27 cellular contexts compared by ENCODE assay signal in the genomic region with DNA sequence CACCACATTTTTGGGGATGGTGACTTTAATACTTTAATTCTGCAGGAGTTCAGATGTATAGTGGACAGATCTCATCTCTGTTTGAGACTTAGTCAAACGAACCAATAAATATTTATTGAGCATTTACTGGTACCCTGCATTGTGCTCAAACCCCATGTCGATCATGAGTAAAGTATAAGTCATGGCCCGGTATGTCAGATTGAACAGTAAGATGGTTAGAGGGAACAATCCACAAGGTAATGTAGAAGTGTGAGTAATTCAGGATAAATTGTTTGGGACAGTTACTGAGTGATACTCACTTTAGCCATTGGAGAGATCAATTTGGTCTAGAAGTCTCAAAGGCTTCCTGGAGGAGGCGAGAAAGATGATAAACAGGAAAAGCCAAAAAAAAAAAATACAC.
"Had no signal": no experiment of that assay in that cellular context is flagged by ENCODE, and none has a peak within 500 bp of the region (broad histone marks: within the 10 kb centered on the region; RNA-seq: fewer than 3 reads in every experiment).

No MANE protein-coding gene starts in this region.

- H3K27ac ChIP-seq: adrenal gland, breast epithelium, Peyer's patch, RWPE1 had no signal

- H3K9me3 ChIP-seq: adrenal gland, breast epithelium, MG63, Peyer's patch had no signal

- H3K27me3 Mint-ChIP-seq: activated CD4-positive, alpha-beta T cell treated with anti-CD3 and anti-CD28 coated beads, Interleukin-2, amount 10 ng/mL, durations not matched to agents 7 days and 5 days; activated naive CD4-positive, alpha-beta T cell treated with anti-CD3 and anti-CD28 coated beads, Interleukin-2, amount 10 ng/mL, durations not matched to agents 7 days and 5 days; activated naive CD8-positive, alpha-beta T cell treated with anti-CD3 and anti-CD28 coated beads, Interleukin-2, amount 10 ng/mL, durations not matched to agents 7 days and 5 days had no signal

- H3K27me3 ChIP-seq: adrenal gland, breast epithelium, MG63, Peyer's patch had no signal

- H3K4me1 ChIP-seq: adrenal gland, Peyer's patch had no signal

- H3K4me3 Mint-ChIP-seq: activated CD4-positive, alpha-beta memory T cell treated with anti-CD3 and anti-CD28 coated beads, Interleukin-2, amount 10 ng/mL, durations not matched to agents 7 days and 5 days; activated CD4-positive, alpha-beta T cell treated with anti-CD3 and anti-CD28 coated beads, Interleukin-2, amount 10 ng/mL, durations not matched to agents 7 days and 5 days; activated naive CD4-positive, alpha-beta T cell treated with anti-CD3 and anti-CD28 coated beads, Interleukin-2, amount 10 ng/mL, durations not matched to agents 7 days and 5 days; activated naive CD8-positive, alpha-beta T cell treated with anti-CD3 and anti-CD28 coated beads, Interleukin-2, amount 10 ng/mL, durations not matched to agents 7 days and 5 days; activated T-helper 17 cell treated with anti-CD3 and anti-CD28 coated beads, Interleukin-2, amount 50 U/mL, for 72 hours; T-helper 17 cell had no signal

- H3K9me3 Mint-ChIP-seq: activated CD4-positive, alpha-beta memory T cell treated with anti-CD3 and anti-CD28 coated beads, Interleukin-2, amount 10 ng/mL, durations not matched to agents 7 days and 5 days; activated CD4-positive, alpha-beta T cell treated with anti-CD3 and anti-CD28 coated beads, Interleukin-2, amount 10 ng/mL, durations not matched to agents 7 days and 5 days; activated naive CD4-positive, alpha-beta T cell treated with anti-CD3 and anti-CD28 coated beads, Interleukin-2, amount 10 ng/mL, durations not matched to agents 7 days and 5 days; activated naive CD8-positive, alpha-beta T cell treated with anti-CD3 and anti-CD28 coated beads, Interleukin-2, amount 10 ng/mL, durations not matched to agents 7 days and 5 days; activated T-helper 17 cell treated with anti-CD3 and anti-CD28 coated beads, Interleukin-2, amount 50 U/mL, for 72 hours had no signal

- H3K27ac Mint-ChIP-seq: activated CD4-positive, alpha-beta memory T cell treated with anti-CD3 and anti-CD28 coated beads, Interleukin-2, amount 10 ng/mL, durations not matched to agents 7 days and 5 days; activated CD4-positive, alpha-beta T cell treated with anti-CD3 and anti-CD28 coated beads, Interleukin-2, amount 10 ng/mL, durations not matched to agents 7 days and 5 days; activated naive CD4-positive, alpha-beta T cell treated with anti-CD3 and anti-CD28 coated beads, Interleukin-2, amount 10 ng/mL, durations not matched to agents 7 days and 5 days; activated naive CD8-positive, alpha-beta T cell treated with anti-CD3 and anti-CD28 coated beads, Interleukin-2, amount 10 ng/mL, durations not matched to agents 7 days and 5 days; activated T-helper 17 cell treated with anti-CD3 and anti-CD28 coated beads, Interleukin-2, amount 50 U/mL, for 72 hours; T-helper 17 cell had no signal

- H3K4me1 Mint-ChIP-seq: activated CD4-positive, alpha-beta memory T cell treated with anti-CD3 and anti-CD28 coated beads, Interleukin-2, amount 10 ng/mL, durations not matched to agents 7 days and 5 days; activated CD4-positive, alpha-beta T cell treated with anti-CD3 and anti-CD28 coated beads, Interleukin-2, amount 10 ng/mL, durations not matched to agents 7 days and 5 days; activated naive CD4-positive, alpha-beta T cell treated with anti-CD3 and anti-CD28 coated beads, Interleukin-2, amount 10 ng/mL, durations not matched to agents 7 days and 5 days; activated naive CD8-positive, alpha-beta T cell treated with anti-CD3 and anti-CD28 coated beads, Interleukin-2, amount 10 ng/mL, durations not matched to agents 7 days and 5 days; activated T-helper 17 cell treated with anti-CD3 and anti-CD28 coated beads, Interleukin-2, amount 50 U/mL, for 72 hours; T-helper 17 cell had no signal

- H3K36me3 Mint-ChIP-seq: activated naive CD4-positive, alpha-beta T cell treated with anti-CD3 and anti-CD28 coated beads, Interleukin-2, amount 10 ng/mL, durations not matched to agents 7 days and 5 days; activated naive CD8-positive, alpha-beta T cell treated with anti-CD3 and anti-CD28 coated beads, Interleukin-2, amount 10 ng/mL, durations not matched to agents 7 days and 5 days had no signal

- ATAC-seq: activated T-helper 17 cell treated with anti-CD3 and anti-CD28 coated beads, Interleukin-2, amount 50 U/mL, for 72 hours; T-helper 17 cell had no signal

- DNase-seq: activated CD4-positive, alpha-beta memory T cell treated with anti-CD3 and anti-CD28 coated beads, Interleukin-2, amount 10 ng/mL, durations not matched to agents 7 days and 5 days; activated CD4-positive, alpha-beta T cell treated with anti-CD3 and anti-CD28 coated beads, Interleukin-2, amount 10 ng/mL, durations not matched to agents 7 days and 5 days; activated CD4-positive, CD25-positive, alpha-beta regulatory T cell; activated gamma-delta T cell; activated naive CD4-positive, alpha-beta T cell treated with anti-CD3 and anti-CD28 coated beads, Interleukin-2, amount 10 ng/mL, durations not matched to agents 7 days and 5 days; activated naive CD8-positive, alpha-beta T cell treated with anti-CD3 and anti-CD28 coated beads, Interleukin-2, amount 10 ng/mL, durations not matched to agents 7 days and 5 days; activated T-cell treated with anti-CD3 and anti-CD28 coated beads for 4 hours; activated T-cell treated with anti-CD3 and anti-CD28 coated beads, Interleukin-2, amount 50 U/mL, for 48 hours; adrenal gland; anterior cingulate cortex; MG63; MV-4-11; NCI-H1092 treated with DMSO at 0.1 percent for 48 hours; NCI-H1417 treated with DMSO at 0.1 percent for 48 hours; NCI-H1694; NCI-H2029; NCI-H2107; NCI-H510A treated with DMSO at 0.1 percent for 48 hours; NCI-H69; NK-92 treated with Interleukin-12 subunit alpha and Interleukin-12 subunit beta, amount 100 ng/mL, for 24 hours; Peyer's patch; SHP77; T-helper 17 cell; T-helper 9 cell had no signal

- H3K4me3 ChIP-seq: adrenal gland, breast epithelium, MG63, Peyer's patch had no signal

- H3K36me3 ChIP-seq: adrenal gland, breast epithelium, MG63, Peyer's patch had no signal
